ENCODE assay signal across 8 cellular contexts in genomic region chr12:12582895-12583303, GRCh38.
DNase-seq lines count a peak whose midpoint lies in the region; ATAC-seq and TF ChIP-seq lines count a peak whose summit lies in the region.

No MANE protein-coding gene starts in this region.

- DNase-seq in GM10248 (ENCODE audit: extremely low spot score) (peak; percentile 78), epithelial cell of esophagus (ENCODE audit: low read depth) (peak; percentile 88), HUDEP-2 (lab: John Stamatoyannopoulos, UW; ENCODE audit: unreplicated experiment in 76 of 76) (no peak), UCSD-AML1 (lab: John Stamatoyannopoulos, UW; ENCODE audit: unreplicated experiment) (no peak), COR-L47 (lab: John Stamatoyannopoulos, UW) (no peak), NCI-H1092 (lab: John Stamatoyannopoulos, UW) (no peak)

- CTCF ChIA-PET in GM10248 (lab: Yijun Ruan, JAX): interaction anchor here (1.1 to 1.8 kb wide), 3 partner anchors 9 to 154 kb away, joined by 3 to 5 read pairs (median 3); no protein-coding TSS in a partner anchor

- no peak for TF ChIP-seq CTCF in GM10248 (IDR thresholded peaks at IDR 0.05; ENCODE audit: control extremely low read depth, extremely low read depth, low read depth, missing control alignments)
- no peak for TF ChIP-seq CTCF in epithelial cell of esophagus (IDR thresholded peaks at IDR 0.05; ENCODE audit: insufficient read depth, low read depth, low read length, missing control alignments)

- POLR2A ChIA-PET in GM10248 (lab: Yijun Ruan, JAX): no interaction called here

- no peak overlapping the region for H3K4me3 ChIP-seq in epithelial cell of esophagus (ENCODE audit: low read length)

- peak; percentile 88 for ATAC-seq in GM21423 (IDR thresholded peaks at IDR 0.05; ENCODE audit: unreplicated experiment)
- peak; percentile 93 for ATAC-seq in HG03575 (IDR thresholded peaks at IDR 0.05; ENCODE audit: extremely low read depth, insufficient number of reproducible peaks, low FRiP score, unreplicated experiment)

Comparison
In these comparisons a context has a peak if more than half of its experiments do, and no peak if none do; other contexts are left out.
1. DNase-seq: peak in GM10248 (single experiment) and epithelial cell of esophagus (single experiment); none in HUDEP-2 (0 of 76), UCSD-AML1 (single experiment), COR-L47 (single experiment) and NCI-H1092 (single experiment).